1 cellular context compared by ENCODE assay signal in the genomic region with DNA sequence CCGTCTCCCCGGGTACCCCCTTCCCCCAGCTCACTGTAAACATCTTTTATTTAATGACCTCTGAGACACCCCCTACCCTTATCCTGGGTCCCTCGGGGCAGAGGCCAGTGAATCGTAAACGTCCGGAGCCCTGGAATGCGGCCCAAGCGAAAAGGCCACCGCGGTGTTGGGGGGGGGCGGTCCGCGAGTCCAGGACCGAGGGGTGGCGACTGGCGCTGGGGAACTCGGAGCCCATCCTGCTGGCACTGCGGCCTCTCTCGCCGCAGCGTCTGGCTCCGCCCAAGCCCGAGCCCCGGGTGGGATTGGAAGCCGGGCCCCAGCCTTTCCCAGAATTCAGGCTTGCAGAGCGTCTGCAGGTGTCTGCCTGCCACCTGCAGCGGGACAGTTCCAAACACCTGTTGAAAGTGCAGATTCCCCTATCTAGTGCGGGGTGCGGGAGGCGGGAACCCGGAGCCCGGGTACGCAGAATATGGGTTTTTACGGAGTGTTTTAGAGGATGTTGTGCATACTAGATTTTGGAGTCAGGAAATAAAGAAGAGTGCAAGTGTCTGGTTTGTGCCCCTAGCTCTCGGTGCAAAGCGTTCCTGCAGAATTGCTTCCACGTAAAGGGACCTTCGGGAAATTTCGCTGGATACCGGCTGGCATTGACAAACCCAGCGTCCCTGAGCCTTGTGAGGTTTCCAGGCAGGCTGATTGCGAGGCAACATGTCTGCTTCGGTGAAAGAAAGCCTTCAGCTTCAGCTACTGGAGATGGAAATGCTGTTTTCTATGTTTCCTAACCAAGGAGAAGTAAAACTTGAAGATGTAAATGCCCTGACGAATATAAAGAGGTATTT.
A peak's percentile ranks its signal among the peaks of the same experiment; 100 is the strongest.
TF ChIP-seq lines count a peak whose summit lies in the region.

No MANE protein-coding gene starts in this region.

TF ChIP-seq in K562, 482 proteins besides CTCF, POLR2A, EP300 and RAD21:
- TF ChIP-seq VEZF1 (CRISPR knock-in tag; IDR thresholded peaks at IDR 0.05) (peak; percentile 34; the same call in 1 of the 2 replicates), KAT7 (CRISPR knock-in tag; IDR thresholded peaks at IDR 0.05; ENCODE audit: borderline replicate concordance) (0 out of 2 replicates have a peak, but pooled peaks have one; percentile 69), ETV1 (tag; conservative IDR thresholded peaks at IDR 0.05; ENCODE audit: low read depth) (no peak), NR1H2 (CRISPR knock-in tag; IDR thresholded peaks at IDR 0.05) (0 out of 2 replicates have a peak, but pooled peaks have one; percentile 38), MLX (CRISPR knock-in tag; conservative IDR thresholded peaks at IDR 0.05) (no peak), BDP1 (IDR thresholded peaks at IDR 0.05; ENCODE audit: insufficient read depth, insufficient read length) (no peak), SMARCA4 (IDR thresholded peaks at IDR 0.05) (no peak), PCBP1 (IDR thresholded peaks at IDR 0.05; ENCODE audit: low read depth, low read length, poor library complexity, severe bottlenecking) (peak; percentile 51), CBX8 (IDR thresholded peaks at IDR 0.05; ENCODE audit: borderline replicate concordance, extremely low read depth, low read depth, low read length, poor library complexity, severe bottlenecking) (no peak), HINFP (tag; conservative IDR thresholded peaks at IDR 0.05; ENCODE audit: low read depth) (peak; percentile 52; the same call in 1 of the 2 replicates), TEAD1 (CRISPR knock-in tag; IDR thresholded peaks at IDR 0.05) (peak in 1 of 2 experiments; percentile 70; a peak in 1 of 4 replicates), RBM14 (IDR thresholded peaks at IDR 0.05; ENCODE audit: borderline replicate concordance, insufficient read depth, low read depth, low read length) (no peak), ZBTB49 (CRISPR knock-in tag; IDR thresholded peaks at IDR 0.05; ENCODE audit: borderline replicate concordance) (no peak)
- TF ChIP-seq, protein P1, sequence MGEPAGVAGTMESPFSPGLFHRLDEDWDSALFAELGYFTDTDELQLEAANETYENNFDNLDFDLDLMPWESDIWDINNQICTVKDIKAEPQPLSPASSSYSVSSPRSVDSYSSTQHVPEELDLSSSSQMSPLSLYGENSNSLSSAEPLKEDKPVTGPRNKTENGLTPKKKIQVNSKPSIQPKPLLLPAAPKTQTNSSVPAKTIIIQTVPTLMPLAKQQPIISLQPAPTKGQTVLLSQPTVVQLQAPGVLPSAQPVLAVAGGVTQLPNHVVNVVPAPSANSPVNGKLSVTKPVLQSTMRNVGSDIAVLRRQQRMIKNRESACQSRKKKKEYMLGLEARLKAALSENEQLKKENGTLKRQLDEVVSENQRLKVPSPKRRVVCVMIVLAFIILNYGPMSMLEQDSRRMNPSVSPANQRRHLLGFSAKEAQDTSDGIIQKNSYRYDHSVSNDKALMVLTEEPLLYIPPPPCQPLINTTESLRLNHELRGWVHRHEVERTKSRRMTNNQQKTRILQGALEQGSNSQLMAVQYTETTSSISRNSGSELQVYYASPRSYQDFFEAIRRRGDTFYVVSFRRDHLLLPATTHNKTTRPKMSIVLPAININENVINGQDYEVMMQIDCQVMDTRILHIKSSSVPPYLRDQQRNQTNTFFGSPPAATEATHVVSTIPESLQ (CRISPR knock-in tag; IDR thresholded peaks at IDR 0.05), result 0 out of 2 replicates have a peak, but pooled peaks have one; percentile 35
- TF ChIP-seq, protein P2, sequence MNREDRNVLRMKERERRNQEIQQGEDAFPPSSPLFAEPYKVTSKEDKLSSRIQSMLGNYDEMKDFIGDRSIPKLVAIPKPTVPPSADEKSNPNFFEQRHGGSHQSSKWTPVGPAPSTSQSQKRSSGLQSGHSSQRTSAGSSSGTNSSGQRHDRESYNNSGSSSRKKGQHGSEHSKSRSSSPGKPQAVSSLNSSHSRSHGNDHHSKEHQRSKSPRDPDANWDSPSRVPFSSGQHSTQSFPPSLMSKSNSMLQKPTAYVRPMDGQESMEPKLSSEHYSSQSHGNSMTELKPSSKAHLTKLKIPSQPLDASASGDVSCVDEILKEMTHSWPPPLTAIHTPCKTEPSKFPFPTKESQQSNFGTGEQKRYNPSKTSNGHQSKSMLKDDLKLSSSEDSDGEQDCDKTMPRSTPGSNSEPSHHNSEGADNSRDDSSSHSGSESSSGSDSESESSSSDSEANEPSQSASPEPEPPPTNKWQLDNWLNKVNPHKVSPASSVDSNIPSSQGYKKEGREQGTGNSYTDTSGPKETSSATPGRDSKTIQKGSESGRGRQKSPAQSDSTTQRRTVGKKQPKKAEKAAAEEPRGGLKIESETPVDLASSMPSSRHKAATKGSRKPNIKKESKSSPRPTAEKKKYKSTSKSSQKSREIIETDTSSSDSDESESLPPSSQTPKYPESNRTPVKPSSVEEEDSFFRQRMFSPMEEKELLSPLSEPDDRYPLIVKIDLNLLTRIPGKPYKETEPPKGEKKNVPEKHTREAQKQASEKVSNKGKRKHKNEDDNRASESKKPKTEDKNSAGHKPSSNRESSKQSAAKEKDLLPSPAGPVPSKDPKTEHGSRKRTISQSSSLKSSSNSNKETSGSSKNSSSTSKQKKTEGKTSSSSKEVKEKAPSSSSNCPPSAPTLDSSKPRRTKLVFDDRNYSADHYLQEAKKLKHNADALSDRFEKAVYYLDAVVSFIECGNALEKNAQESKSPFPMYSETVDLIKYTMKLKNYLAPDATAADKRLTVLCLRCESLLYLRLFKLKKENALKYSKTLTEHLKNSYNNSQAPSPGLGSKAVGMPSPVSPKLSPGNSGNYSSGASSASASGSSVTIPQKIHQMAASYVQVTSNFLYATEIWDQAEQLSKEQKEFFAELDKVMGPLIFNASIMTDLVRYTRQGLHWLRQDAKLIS (CRISPR knock-in tag; IDR thresholded peaks at IDR 0.05), result 0 out of 2 replicates have a peak, but pooled peaks have one; percentile 12
- TF ChIP-seq, protein P3, sequence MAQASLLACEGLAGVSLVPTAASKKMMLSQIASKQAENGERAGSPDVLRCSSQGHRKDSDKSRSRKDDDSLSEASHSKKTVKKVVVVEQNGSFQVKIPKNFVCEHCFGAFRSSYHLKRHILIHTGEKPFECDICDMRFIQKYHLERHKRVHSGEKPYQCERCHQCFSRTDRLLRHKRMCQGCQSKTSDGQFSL (CRISPR knock-in tag; IDR thresholded peaks at IDR 0.05), result peak; percentile 93
- TF ChIP-seq, protein P3 (tag; IDR thresholded peaks at IDR 0.05), result peak in 1 of 2 experiments; percentile 77; a peak in 2 of 4 replicates
